Comparison of ENCODE assay signal across 1 cellular context in the genomic region with DNA sequence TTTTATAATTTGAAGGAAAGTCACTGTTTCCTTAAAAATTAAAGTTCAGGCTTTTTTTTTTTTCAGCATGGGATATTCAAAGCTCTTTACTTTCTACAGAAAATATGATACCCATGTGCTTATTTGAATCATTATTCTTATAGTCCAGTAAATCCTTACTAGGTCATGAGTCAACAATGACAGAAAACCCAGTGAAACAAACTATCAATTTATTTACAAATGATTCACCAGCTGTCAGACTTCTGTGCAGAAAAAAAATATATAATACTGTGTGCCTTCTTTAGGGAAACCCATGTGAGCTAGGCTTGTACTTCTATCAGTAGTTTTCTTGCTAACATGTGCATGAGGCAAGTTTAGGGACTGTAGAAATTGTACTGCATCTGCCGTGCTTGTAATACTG.
TF ChIP-seq lines count a peak whose summit lies in the region.

No MANE protein-coding gene starts in this region.

TF ChIP-seq in HCT116, 20 proteins besides CTCF, POLR2A, EP300 and RAD21:
- TF ChIP-seq ZFX (IDR thresholded peaks at IDR 0.05), result no peak
- TF ChIP-seq JUND (IDR thresholded peaks at IDR 0.05), result no peak
- TF ChIP-seq SP1 (IDR thresholded peaks at IDR 0.05; ENCODE audit: low read depth), result no peak
- no peak for TF ChIP-seq YY1 (IDR thresholded peaks at IDR 0.05; ENCODE audit: extremely low read depth, insufficient replicate concordance, low read depth, low read length)
- TF ChIP-seq, protein P1, sequence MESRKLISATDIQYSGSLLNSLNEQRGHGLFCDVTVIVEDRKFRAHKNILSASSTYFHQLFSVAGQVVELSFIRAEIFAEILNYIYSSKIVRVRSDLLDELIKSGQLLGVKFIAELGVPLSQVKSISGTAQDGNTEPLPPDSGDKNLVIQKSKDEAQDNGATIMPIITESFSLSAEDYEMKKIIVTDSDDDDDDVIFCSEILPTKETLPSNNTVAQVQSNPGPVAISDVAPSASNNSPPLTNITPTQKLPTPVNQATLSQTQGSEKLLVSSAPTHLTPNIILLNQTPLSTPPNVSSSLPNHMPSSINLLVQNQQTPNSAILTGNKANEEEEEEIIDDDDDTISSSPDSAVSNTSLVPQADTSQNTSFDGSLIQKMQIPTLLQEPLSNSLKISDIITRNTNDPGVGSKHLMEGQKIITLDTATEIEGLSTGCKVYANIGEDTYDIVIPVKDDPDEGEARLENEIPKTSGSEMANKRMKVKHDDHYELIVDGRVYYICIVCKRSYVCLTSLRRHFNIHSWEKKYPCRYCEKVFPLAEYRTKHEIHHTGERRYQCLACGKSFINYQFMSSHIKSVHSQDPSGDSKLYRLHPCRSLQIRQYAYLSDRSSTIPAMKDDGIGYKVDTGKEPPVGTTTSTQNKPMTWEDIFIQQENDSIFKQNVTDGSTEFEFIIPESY (IDR thresholded peaks at IDR 0.05; ENCODE audit: extremely low read depth, insufficient replicate concordance, low read length), result no peak
- no peak for TF ChIP-seq CEBPB (IDR thresholded peaks at IDR 0.05; ENCODE audit: low read depth)
- TF ChIP-seq, protein P2, sequence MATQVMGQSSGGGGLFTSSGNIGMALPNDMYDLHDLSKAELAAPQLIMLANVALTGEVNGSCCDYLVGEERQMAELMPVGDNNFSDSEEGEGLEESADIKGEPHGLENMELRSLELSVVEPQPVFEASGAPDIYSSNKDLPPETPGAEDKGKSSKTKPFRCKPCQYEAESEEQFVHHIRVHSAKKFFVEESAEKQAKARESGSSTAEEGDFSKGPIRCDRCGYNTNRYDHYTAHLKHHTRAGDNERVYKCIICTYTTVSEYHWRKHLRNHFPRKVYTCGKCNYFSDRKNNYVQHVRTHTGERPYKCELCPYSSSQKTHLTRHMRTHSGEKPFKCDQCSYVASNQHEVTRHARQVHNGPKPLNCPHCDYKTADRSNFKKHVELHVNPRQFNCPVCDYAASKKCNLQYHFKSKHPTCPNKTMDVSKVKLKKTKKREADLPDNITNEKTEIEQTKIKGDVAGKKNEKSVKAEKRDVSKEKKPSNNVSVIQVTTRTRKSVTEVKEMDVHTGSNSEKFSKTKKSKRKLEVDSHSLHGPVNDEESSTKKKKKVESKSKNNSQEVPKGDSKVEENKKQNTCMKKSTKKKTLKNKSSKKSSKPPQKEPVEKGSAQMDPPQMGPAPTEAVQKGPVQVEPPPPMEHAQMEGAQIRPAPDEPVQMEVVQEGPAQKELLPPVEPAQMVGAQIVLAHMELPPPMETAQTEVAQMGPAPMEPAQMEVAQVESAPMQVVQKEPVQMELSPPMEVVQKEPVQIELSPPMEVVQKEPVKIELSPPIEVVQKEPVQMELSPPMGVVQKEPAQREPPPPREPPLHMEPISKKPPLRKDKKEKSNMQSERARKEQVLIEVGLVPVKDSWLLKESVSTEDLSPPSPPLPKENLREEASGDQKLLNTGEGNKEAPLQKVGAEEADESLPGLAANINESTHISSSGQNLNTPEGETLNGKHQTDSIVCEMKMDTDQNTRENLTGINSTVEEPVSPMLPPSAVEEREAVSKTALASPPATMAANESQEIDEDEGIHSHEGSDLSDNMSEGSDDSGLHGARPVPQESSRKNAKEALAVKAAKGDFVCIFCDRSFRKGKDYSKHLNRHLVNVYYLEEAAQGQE (IDR thresholded peaks at IDR 0.05; ENCODE audit: low read depth), result no peak
- no peak for TF ChIP-seq SIN3A (IDR thresholded peaks at IDR 0.05; ENCODE audit: low read depth)
- TF ChIP-seq TCF7L2 (IDR thresholded peaks at IDR 0.05; ENCODE audit: borderline replicate concordance, extremely low read depth, insufficient read depth, insufficient read length), result no peak
- TF ChIP-seq, protein P3, sequence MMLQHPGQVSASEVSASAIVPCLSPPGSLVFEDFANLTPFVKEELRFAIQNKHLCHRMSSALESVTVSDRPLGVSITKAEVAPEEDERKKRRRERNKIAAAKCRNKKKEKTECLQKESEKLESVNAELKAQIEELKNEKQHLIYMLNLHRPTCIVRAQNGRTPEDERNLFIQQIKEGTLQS (IDR thresholded peaks at IDR 0.05), result no peak
- TF ChIP-seq FOSL1 (IDR thresholded peaks at IDR 0.05; ENCODE audit: low read depth), result no peak
- no peak for TF ChIP-seq EZH2phosphoT487 (IDR thresholded peaks at IDR 0.05; ENCODE audit: borderline replicate concordance)
- TF ChIP-seq EZH2 (IDR thresholded peaks at IDR 0.05), result no peak
- TF ChIP-seq CBX3 (IDR thresholded peaks at IDR 0.05; ENCODE audit: low read depth), result no peak
- no peak for TF ChIP-seq EGR1 (IDR thresholded peaks at IDR 0.05; ENCODE audit: low read depth)
- no peak for TF ChIP-seq ELF1 (IDR thresholded peaks at IDR 0.05; ENCODE audit: borderline replicate concordance, low read depth)
TF ChIP-seq in HCT116: peak in this region for 0.
